3 cellular contexts compared by ENCODE assay signal in genomic region chr22:33101550-33101949, GRCh38. TPM values are rescaled to one million over a fixed set of nuclear protein-coding genes. Genes with fewer than 3 reads are reported as not detected.
"Had no signal": no experiment of that assay in that cellular context is flagged by ENCODE, and none has a peak within 500 bp of the region (broad histone marks: within the 10 kb centered on the region; RNA-seq: fewer than 3 reads in every experiment).

No MANE protein-coding gene starts in this region.

- DNase-seq: H9, HCEC 1CT, IMR-90 had no signal

RNA-seq across cellular contexts. Expression of gene SYN3, which starts 43.4 kb away (rescaled TPM):
- polyA plus RNA-seq: IMR-90 had no signal
